In the genomic region with DNA sequence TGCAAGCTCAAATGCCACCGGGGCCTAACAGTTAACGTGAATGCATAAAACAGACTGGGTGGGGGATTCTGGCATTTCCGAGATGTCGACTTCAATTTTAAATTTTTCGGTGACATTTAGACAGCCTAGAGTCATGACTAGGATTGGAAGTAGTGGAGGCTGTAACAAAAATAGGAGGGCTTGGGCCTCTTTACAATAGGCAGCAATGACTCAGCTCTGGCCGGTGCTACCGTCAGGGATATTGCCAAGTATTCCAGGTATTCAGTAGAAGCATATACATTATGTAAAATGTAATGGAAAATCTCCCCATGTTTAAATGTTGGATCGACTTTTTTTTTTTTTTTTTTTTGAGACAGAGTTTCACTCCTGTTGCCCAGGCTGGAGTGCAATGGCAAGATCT, we compare ENCODE assay signal across 1 cellular context.
TF ChIP-seq lines count a peak whose summit lies in the region.

No MANE protein-coding gene starts in this region.

TF ChIP-seq in HCT116, 20 proteins besides CTCF, POLR2A, EP300 and RAD21 (continued from another document):
- TF ChIP-seq, protein P1, sequence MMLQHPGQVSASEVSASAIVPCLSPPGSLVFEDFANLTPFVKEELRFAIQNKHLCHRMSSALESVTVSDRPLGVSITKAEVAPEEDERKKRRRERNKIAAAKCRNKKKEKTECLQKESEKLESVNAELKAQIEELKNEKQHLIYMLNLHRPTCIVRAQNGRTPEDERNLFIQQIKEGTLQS (IDR thresholded peaks at IDR 0.05) = no peak
- TF ChIP-seq EZH2phosphoT487 (IDR thresholded peaks at IDR 0.05; ENCODE audit: borderline replicate concordance) = no peak
- no peak for TF ChIP-seq POLR2AphosphoS5 (IDR thresholded peaks at IDR 0.05; ENCODE audit: low read depth, low read length)
- no peak for TF ChIP-seq CBX3 (IDR thresholded peaks at IDR 0.05; ENCODE audit: low read depth)
- TF ChIP-seq ZFX (IDR thresholded peaks at IDR 0.05) = no peak
- no peak for TF ChIP-seq EGR1 (IDR thresholded peaks at IDR 0.05; ENCODE audit: low read depth)
- TF ChIP-seq CEBPB (IDR thresholded peaks at IDR 0.05; ENCODE audit: low read depth) = no peak
TF ChIP-seq in HCT116: peak in this region for 0.
